Comparison of ENCODE assay signal across 1 cellular context in the genomic region with DNA sequence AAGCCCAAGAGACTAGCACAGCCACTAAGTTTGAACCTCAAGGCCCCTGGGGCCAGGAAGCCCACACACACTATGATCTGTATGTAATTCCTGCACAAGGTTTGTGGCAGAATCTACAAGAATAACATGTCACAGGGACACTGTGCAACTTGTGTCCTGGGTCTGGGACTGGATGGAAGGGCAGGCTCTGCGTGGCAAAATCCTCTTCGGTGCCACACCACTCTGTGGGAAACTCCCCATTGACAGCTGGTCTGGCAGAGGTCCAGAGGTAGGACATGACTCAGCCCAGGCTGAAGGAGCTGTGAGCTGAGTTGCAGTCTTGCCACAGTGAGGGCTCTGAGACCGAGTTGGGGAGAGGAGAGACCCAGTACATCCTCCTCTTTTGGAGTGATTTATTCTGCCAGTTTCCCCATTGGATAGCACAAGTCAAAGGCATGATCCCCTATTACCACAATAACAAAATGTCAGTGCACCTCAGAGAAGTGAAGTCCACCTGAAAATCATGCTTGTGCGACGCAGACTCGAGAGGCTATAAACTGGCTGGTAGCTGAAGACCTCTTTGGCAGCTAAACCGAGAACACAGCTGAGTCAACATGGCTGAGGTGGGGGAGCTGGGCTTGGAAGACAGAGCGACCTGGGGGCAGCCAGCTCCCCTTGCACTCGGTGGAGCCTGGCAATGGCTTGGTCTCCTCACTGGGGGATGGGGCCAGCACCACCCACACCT.
A peak's percentile ranks its signal among the peaks of the same experiment; 100 is the strongest.
TF ChIP-seq lines count a peak whose summit lies in the region.

No MANE protein-coding gene starts in this region.

TF ChIP-seq in GM12878, 131 proteins besides CTCF, POLR2A, EP300 and RAD21 (continued from another document):
- TF ChIP-seq, protein P1, sequence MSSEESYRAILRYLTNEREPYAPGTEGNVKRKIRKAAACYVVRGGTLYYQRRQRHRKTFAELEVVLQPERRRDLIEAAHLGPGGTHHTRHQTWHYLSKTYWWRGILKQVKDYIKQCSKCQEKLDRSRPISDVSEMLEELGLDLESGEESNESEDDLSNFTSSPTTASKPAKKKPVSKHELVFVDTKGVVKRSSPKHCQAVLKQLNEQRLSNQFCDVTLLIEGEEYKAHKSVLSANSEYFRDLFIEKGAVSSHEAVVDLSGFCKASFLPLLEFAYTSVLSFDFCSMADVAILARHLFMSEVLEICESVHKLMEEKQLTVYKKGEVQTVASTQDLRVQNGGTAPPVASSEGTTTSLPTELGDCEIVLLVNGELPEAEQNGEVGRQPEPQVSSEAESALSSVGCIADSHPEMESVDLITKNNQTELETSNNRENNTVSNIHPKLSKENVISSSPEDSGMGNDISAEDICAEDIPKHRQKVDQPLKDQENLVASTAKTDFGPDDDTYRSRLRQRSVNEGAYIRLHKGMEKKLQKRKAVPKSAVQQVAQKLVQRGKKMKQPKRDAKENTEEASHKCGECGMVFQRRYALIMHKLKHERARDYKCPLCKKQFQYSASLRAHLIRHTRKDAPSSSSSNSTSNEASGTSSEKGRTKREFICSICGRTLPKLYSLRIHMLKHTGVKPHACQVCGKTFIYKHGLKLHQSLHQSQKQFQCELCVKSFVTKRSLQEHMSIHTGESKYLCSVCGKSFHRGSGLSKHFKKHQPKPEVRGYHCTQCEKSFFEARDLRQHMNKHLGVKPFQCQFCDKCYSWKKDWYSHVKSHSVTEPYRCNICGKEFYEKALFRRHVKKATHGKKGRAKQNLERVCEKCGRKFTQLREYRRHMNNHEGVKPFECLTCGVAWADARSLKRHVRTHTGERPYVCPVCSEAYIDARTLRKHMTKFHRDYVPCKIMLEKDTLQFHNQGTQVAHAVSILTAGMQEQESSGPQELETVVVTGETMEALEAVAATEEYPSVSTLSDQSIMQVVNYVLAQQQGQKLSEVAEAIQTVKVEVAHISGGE (CRISPR knock-in tag; IDR thresholded peaks at IDR 0.05) = no peak
- no peak for TF ChIP-seq SP1 (IDR thresholded peaks at IDR 0.05; ENCODE audit: low read depth, low read length)
- TF ChIP-seq SMAD5 (IDR thresholded peaks at IDR 0.05; ENCODE audit: low read depth) = no peak
- peak; percentile 67; the same call in 1 of the 2 replicates for TF ChIP-seq POLR2AphosphoS5 (IDR thresholded peaks at IDR 0.05; ENCODE audit: low read length)
- TF ChIP-seq, protein P2, sequence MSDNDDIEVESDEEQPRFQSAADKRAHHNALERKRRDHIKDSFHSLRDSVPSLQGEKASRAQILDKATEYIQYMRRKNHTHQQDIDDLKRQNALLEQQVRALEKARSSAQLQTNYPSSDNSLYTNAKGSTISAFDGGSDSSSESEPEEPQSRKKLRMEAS (IDR thresholded peaks at IDR 0.05; ENCODE audit: low read depth, low read length) = no peak
- no peak for TF ChIP-seq TAF1 (IDR thresholded peaks at IDR 0.05; ENCODE audit: borderline replicate concordance, low read depth, low read length)
- no peak for TF ChIP-seq CREB1 (IDR thresholded peaks at IDR 0.05; ENCODE audit: low read depth)
- no peak for TF ChIP-seq BHLHE40 (IDR thresholded peaks at IDR 0.05; ENCODE audit: borderline replicate concordance in 1 of 2, low read depth in 2 of 2, low read length in 1 of 2)
- TF ChIP-seq CHD4 (IDR thresholded peaks at IDR 0.05) = no peak
- TF ChIP-seq, protein P3, sequence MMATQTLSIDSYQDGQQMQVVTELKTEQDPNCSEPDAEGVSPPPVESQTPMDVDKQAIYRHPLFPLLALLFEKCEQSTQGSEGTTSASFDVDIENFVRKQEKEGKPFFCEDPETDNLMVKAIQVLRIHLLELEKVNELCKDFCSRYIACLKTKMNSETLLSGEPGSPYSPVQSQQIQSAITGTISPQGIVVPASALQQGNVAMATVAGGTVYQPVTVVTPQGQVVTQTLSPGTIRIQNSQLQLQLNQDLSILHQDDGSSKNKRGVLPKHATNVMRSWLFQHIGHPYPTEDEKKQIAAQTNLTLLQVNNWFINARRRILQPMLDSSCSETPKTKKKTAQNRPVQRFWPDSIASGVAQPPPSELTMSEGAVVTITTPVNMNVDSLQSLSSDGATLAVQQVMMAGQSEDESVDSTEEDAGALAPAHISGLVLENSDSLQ (IDR thresholded peaks at IDR 0.05) = peak; percentile 30; the same call in 1 of the 2 replicates
- TF ChIP-seq, protein P4, sequence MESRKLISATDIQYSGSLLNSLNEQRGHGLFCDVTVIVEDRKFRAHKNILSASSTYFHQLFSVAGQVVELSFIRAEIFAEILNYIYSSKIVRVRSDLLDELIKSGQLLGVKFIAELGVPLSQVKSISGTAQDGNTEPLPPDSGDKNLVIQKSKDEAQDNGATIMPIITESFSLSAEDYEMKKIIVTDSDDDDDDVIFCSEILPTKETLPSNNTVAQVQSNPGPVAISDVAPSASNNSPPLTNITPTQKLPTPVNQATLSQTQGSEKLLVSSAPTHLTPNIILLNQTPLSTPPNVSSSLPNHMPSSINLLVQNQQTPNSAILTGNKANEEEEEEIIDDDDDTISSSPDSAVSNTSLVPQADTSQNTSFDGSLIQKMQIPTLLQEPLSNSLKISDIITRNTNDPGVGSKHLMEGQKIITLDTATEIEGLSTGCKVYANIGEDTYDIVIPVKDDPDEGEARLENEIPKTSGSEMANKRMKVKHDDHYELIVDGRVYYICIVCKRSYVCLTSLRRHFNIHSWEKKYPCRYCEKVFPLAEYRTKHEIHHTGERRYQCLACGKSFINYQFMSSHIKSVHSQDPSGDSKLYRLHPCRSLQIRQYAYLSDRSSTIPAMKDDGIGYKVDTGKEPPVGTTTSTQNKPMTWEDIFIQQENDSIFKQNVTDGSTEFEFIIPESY (IDR thresholded peaks at IDR 0.05) = no peak
- TF ChIP-seq POU2F2 (IDR thresholded peaks at IDR 0.05; ENCODE audit: borderline replicate concordance, low read depth, low read length) = no peak
- no peak for TF ChIP-seq RAD51 (IDR thresholded peaks at IDR 0.05)
- TF ChIP-seq TCF3 (IDR thresholded peaks at IDR 0.05; ENCODE audit: borderline replicate concordance, insufficient read depth, low read depth, low read length) = 0 out of 2 replicates have a peak, but pooled peaks have one; percentile 78
- no peak for TF ChIP-seq LARP7 (IDR thresholded peaks at IDR 0.05)
- TF ChIP-seq NR2C1 (IDR thresholded peaks at IDR 0.05) = no peak
- TF ChIP-seq, protein P5, sequence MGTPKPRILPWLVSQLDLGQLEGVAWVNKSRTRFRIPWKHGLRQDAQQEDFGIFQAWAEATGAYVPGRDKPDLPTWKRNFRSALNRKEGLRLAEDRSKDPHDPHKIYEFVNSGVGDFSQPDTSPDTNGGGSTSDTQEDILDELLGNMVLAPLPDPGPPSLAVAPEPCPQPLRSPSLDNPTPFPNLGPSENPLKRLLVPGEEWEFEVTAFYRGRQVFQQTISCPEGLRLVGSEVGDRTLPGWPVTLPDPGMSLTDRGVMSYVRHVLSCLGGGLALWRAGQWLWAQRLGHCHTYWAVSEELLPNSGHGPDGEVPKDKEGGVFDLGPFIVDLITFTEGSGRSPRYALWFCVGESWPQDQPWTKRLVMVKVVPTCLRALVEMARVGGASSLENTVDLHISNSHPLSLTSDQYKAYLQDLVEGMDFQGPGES (IDR thresholded peaks at IDR 0.05) = no peak
- TF ChIP-seq HDGF (IDR thresholded peaks at IDR 0.05) = no peak
- no peak for TF ChIP-seq RB1 (IDR thresholded peaks at IDR 0.05; ENCODE audit: borderline replicate concordance)
- TF ChIP-seq RELA (IDR thresholded peaks at IDR 0.05; ENCODE audit: borderline replicate concordance, partially characterized antibody) = peak; percentile 79
- no peak for TF ChIP-seq ZNF274 (IDR thresholded peaks at IDR 0.05; ENCODE audit: insufficient read depth, insufficient read length)
- TF ChIP-seq POLR2AphosphoS2 (IDR thresholded peaks at IDR 0.05; ENCODE audit: low read depth, low read length) = no peak
- TF ChIP-seq, protein P6, sequence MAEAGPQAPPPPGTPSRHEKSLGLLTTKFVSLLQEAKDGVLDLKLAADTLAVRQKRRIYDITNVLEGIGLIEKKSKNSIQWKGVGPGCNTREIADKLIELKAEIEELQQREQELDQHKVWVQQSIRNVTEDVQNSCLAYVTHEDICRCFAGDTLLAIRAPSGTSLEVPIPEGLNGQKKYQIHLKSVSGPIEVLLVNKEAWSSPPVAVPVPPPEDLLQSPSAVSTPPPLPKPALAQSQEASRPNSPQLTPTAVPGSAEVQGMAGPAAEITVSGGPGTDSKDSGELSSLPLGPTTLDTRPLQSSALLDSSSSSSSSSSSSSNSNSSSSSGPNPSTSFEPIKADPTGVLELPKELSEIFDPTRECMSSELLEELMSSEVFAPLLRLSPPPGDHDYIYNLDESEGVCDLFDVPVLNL (IDR thresholded peaks at IDR 0.05; ENCODE audit: low read depth, low read length) = no peak
- no peak for TF ChIP-seq FOXM1 (IDR thresholded peaks at IDR 0.05; ENCODE audit: low read depth, low read length)
- no peak for TF ChIP-seq CBX3 (IDR thresholded peaks at IDR 0.05; ENCODE audit: borderline replicate concordance, low read depth)
- TF ChIP-seq MYC (IDR thresholded peaks at IDR 0.05; ENCODE audit: insufficient read depth, insufficient read length, insufficient replicate concordance, low read length, severe bottlenecking) = no peak
- no peak for TF ChIP-seq FOXK2 (IDR thresholded peaks at IDR 0.05)
- no peak for TF ChIP-seq IRF4 (IDR thresholded peaks at IDR 0.05; ENCODE audit: low read depth, low read length)
- peak; percentile 59; the same call in 1 of the 2 replicates for TF ChIP-seq GATAD2B (conservative IDR thresholded peaks at IDR 0.05; ENCODE audit: low read depth)
- peak; percentile 63 for TF ChIP-seq IKZF1 (conservative IDR thresholded peaks at IDR 0.05)
- peak; percentile 27; the same call in 1 of the 2 replicates for TF ChIP-seq BCL11A (IDR thresholded peaks at IDR 0.05; ENCODE audit: low read depth, low read length)
- TF ChIP-seq RFX5 (IDR thresholded peaks at IDR 0.05; ENCODE audit: low read depth, low read length) = no peak
- TF ChIP-seq EGR1 (IDR thresholded peaks at IDR 0.05; ENCODE audit: borderline replicate concordance in 1 of 2, low read depth in 2 of 2, low read length in 2 of 2) = no peak
- no peak for TF ChIP-seq PAX8 (IDR thresholded peaks at IDR 0.05)
- no peak for TF ChIP-seq MEF2A (IDR thresholded peaks at IDR 0.05; ENCODE audit: insufficient read depth, low read depth, low read length)
- no peak for TF ChIP-seq STAT1 (conservative IDR thresholded peaks at IDR 0.05)
- TF ChIP-seq TARDBP (IDR thresholded peaks at IDR 0.05; ENCODE audit: borderline replicate concordance) = no peak
- no peak for TF ChIP-seq RCOR1 (conservative IDR thresholded peaks at IDR 0.05; ENCODE audit: low read depth, low read length)
- peak; percentile 54 for TF ChIP-seq RUNX3 (IDR thresholded peaks at IDR 0.05; ENCODE audit: low read length)
- TF ChIP-seq NFXL1 (IDR thresholded peaks at IDR 0.05; ENCODE audit: borderline replicate concordance) = no peak
- peak; percentile 88 for TF ChIP-seq TCF12 (IDR thresholded peaks at IDR 0.05; ENCODE audit: low read depth, low read length)
- TF ChIP-seq MTA2 (IDR thresholded peaks at IDR 0.05; ENCODE audit: low read depth) = 0 out of 2 replicates have a peak, but pooled peaks have one; percentile 29
